Comparison of ENCODE assay signal across 14 cellular contexts in the genomic region with DNA sequence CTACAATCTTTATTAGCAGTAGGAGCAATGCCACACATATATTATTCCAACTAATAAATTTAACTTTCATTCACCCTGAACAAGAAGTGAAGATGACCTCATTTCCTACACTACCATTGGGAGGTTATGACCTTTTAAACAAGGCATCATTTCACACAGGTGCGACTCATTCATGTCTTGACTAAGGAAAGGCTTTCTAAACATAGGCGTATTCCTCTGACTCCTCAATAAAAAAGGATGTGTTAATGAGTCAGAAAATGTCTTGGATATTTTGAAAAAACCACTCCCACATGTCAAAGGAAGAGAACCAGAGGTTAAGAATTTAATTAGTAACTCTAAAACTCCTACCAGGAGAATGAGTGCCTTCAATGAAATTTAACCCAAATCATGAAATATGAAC.
DNase-seq lines count a peak whose midpoint lies in the region; ATAC-seq and TF ChIP-seq lines count a peak whose summit lies in the region.
"Had no signal": no experiment of that assay in that cellular context is flagged by ENCODE, and none has a peak within 500 bp of the region (broad histone marks: within the 10 kb centered on the region; RNA-seq: fewer than 3 reads in every experiment).

No MANE protein-coding gene starts in this region.

- no peaks in the 10 kb centered on the region for H3K36me3 ChIP-seq in GM06990 (ENCODE audit: control insufficient read depth, insufficient read depth, low read length)
- H3K36me3 ChIP-seq in Panc1 (ENCODE audit: control insufficient read depth, insufficient read depth, low read length): no peaks in the 10 kb centered on the region

- no TSS peak for BruUV-seq in Panc1 (replicated peaks; lab: Mats Ljungman, UMichigan)

- no peak overlapping the region for H3K27ac ChIP-seq in Panc1 (ENCODE audit: low read length)
- H3K27ac ChIP-seq: C4-2B had no signal

- H3K27me3 ChIP-seq in GM06990 (replicated peaks; ENCODE audit: control insufficient read depth, insufficient read depth, low read length): no peaks in the 10 kb centered on the region
- no peaks in the 10 kb centered on the region for H3K27me3 ChIP-seq in Panc1 (ENCODE audit: control insufficient read depth, insufficient read depth, low read length)

- intact Hi-C loops in Panc1 (cut with micrococcal nuclease; ENCODE audit: unreplicated experiment): no loop called here

- CTCF ChIA-PET in Panc1 (lab: Charles Lee): no interaction called here

- DNase-seq in A172 (ENCODE audit: low spot score) (peak; percentile 85), GM06990 (ENCODE audit: extremely low read depth, insufficient read length) (peak; percentile 22), Panc1 (ENCODE audit: low read depth, low spot score) (peak; percentile 18), fibroblast of the aortic adventitia (ENCODE audit: low read depth) (peak; percentile 52), NCI-H1694 (lab: John Stamatoyannopoulos, UW) (no peak), Kasumi-1 (lab: John Stamatoyannopoulos, UW) (no peak), NCI-H1930 (lab: John Stamatoyannopoulos, UW) (no peak)
- no peak for DNase-seq in activated CD4-positive, CD25-positive, alpha-beta regulatory T cell treated with anti-CD3 and anti-CD28 coated beads, Interleukin-2, amount 50 U/mL, for 72 hours
- DNase-seq: activated CD8-positive, alpha-beta memory T cell treated with anti-CD3 and anti-CD28 coated beads, Interleukin-2, amount 10 ng/mL, durations not matched to agents 7 days and 5 days; amygdala; kidney; occipital lobe; T1000 had no signal

- in situ Hi-C loops in Panc1 (cut with HindIII; ENCODE audit: low pct_unique_long_range_greater_than_20kb, low sequenced_read_pairs): no loop called here

- H3K4me3 ChIP-seq in GM06990 (replicated peaks; ENCODE audit: low read depth, low read length) (no peak overlapping the region), Panc1 (ENCODE audit: low read depth in 2 of 2, low read length in 2 of 2) (no peak overlapping the region), fibroblast of the aortic adventitia (ENCODE audit: low read depth, low read length) (no peak overlapping the region)

- no peak for ATAC-seq in Panc1
- ATAC-seq: activated CD8-positive, alpha-beta memory T cell treated with anti-CD3 and anti-CD28 coated beads, Interleukin-2, amount 10 ng/mL, durations not matched to agents 7 days and 5 days had no signal

- POLR2A ChIA-PET in Panc1 (lab: Charles Lee): no interaction called here

- no peaks in the 10 kb centered on the region for H3K9me3 ChIP-seq in Panc1 (ENCODE audit: control insufficient read depth, insufficient read depth, low read depth, low read length)

- peaks cover 7% of the 10 kb centered on the region; the same call in 1 of the 2 replicates for H3K4me1 ChIP-seq in Panc1 (ENCODE audit: control insufficient read depth, insufficient read depth, low read length)

- TF ChIP-seq CTCF in GM06990 (IDR thresholded peaks at IDR 0.05; ENCODE audit: insufficient read depth, low read length, poor library complexity, severe bottlenecking) (no peak), Panc1 (IDR thresholded peaks at IDR 0.05) (no peak), fibroblast of the aortic adventitia (IDR thresholded peaks at IDR 0.05; ENCODE audit: insufficient read depth, low read length) (no peak)

Comparison
In these comparisons a context has a peak if more than half of its experiments do, and no peak if none do; other contexts are left out.
1. DNase-seq: peak in A172 (single experiment), GM06990 (single experiment), Panc1 (single experiment) and fibroblast of the aortic adventitia (single experiment); none in NCI-H1694 (single experiment), Kasumi-1 (0 of 2), NCI-H1930 (0 of 2) and activated CD4-positive, CD25-positive, alpha-beta regulatory T cell treated with anti-CD3 and anti-CD28 coated beads, Interleukin-2, amount 50 U/mL, for 72 hours (single experiment).